Comparison of ENCODE assay signal across 13 cellular contexts in genomic region chr17:266701-267656, GRCh38.
A peak's percentile ranks its signal among the peaks of the same experiment; 100 is the strongest.
DNase-seq lines count a peak whose midpoint lies in the region; ATAC-seq, FAIRE-seq and TF ChIP-seq lines count a peak whose summit lies in the region.
"Had no signal": no experiment of that assay in that cellular context is flagged by ENCODE, and none has a peak within 500 bp of the region (broad histone marks: within the 10 kb centered on the region; RNA-seq: fewer than 3 reads in every experiment).

No MANE protein-coding gene starts in this region.

- H3K27me3 Mint-ChIP-seq in astrocyte (ENCODE audit: low read depth, unreplicated experiment): peaks cover 17% of the 10 kb centered on the region
- H3K27me3 Mint-ChIP-seq: activated naive CD4-positive, alpha-beta T cell treated with anti-CD3 and anti-CD28 coated beads, Interleukin-2, amount 50 U/mL, for 24 hours; B cell had no signal

- H3K27me3 ChIP-seq in astrocyte (ENCODE audit: insufficient read depth, low read length): peaks cover 22% of the 10 kb centered on the region
- H3K27me3 ChIP-seq in prostate gland (replicated peaks; ENCODE audit: insufficient read depth): no peaks in the 10 kb centered on the region

- DNase-seq in AG20443 (ENCODE audit: low spot score) (peak; percentile 40), astrocyte (ENCODE audit: low read depth) (peak; percentile 49), left cardiac atrium (peak; percentile 82), posterior cingulate gyrus (peak in 8 of 10 donors; percentile 4 to 84 (median 36)), prostate gland (ENCODE audit: low spot score) (no peak)
- DNase-seq: activated CD4-positive, alpha-beta T cell treated with anti-CD3 and anti-CD28 coated beads for 4 hours; mesendoderm; NCI-H187 treated with DMSO at 0.1 percent for 48 hours had no signal

- peaks cover 8% of the 10 kb centered on the region for H3K4me1 Mint-ChIP-seq in astrocyte (ENCODE audit: low read depth, unreplicated experiment)
- H3K4me1 Mint-ChIP-seq: activated naive CD4-positive, alpha-beta T cell treated with anti-CD3 and anti-CD28 coated beads, Interleukin-2, amount 50 U/mL, for 24 hours; B cell had no signal

- ATAC-seq in left cardiac atrium: peak; percentile 88 to 92
- no peak for ATAC-seq in GM19395 (IDR thresholded peaks at IDR 0.05; ENCODE audit: unreplicated experiment)
- ATAC-seq in GM21576 (IDR thresholded peaks at IDR 0.05; ENCODE audit: unreplicated experiment): no peak
- no peak for ATAC-seq in HG03439 (IDR thresholded peaks at IDR 0.05; ENCODE audit: unreplicated experiment)

- H3K4me1 ChIP-seq in astrocyte (ENCODE audit: insufficient read depth, low read length) (no peaks in the 10 kb centered on the region), prostate gland (replicated peaks) (no peaks in the 10 kb centered on the region)

- TF ChIP-seq CTCF in astrocyte (IDR thresholded peaks at IDR 0.05; ENCODE audit: insufficient read depth, low read depth, low read length) (no peak), prostate gland (IDR thresholded peaks at IDR 0.05) (no peak)

- no peak overlapping the region for H3K27ac ChIP-seq in astrocyte (ENCODE audit: low read depth, low read length)
- H3K27ac ChIP-seq in prostate gland: peak overlapping the region in 1 of 2 donors; percentile 8

- FAIRE-seq in astrocyte (lab: Jason Lieb, UNC): no peak

- no peaks in the 10 kb centered on the region for H4K20me1 ChIP-seq in astrocyte (ENCODE audit: insufficient read depth, low read length)

- no peak overlapping the region for H3K27ac Mint-ChIP-seq in astrocyte (ENCODE audit: unreplicated experiment)
- H3K27ac Mint-ChIP-seq: activated naive CD4-positive, alpha-beta T cell treated with anti-CD3 and anti-CD28 coated beads, Interleukin-2, amount 50 U/mL, for 24 hours; B cell had no signal

- H3K36me3 Mint-ChIP-seq in astrocyte (ENCODE audit: low read depth, unreplicated experiment): peaks cover 5% of the 10 kb centered on the region

- H3K36me3 ChIP-seq in astrocyte (ENCODE audit: insufficient read depth, low read length): no peaks in the 10 kb centered on the region
- no peaks in the 10 kb centered on the region for H3K36me3 ChIP-seq in prostate gland

- WGBS in prostate gland: 60% methylated on average over 28 of the region's 29 CpGs

- H3K79me2 ChIP-seq in astrocyte (ENCODE audit: insufficient read depth, low read length): no peaks in the 10 kb centered on the region

- H3K4me3 Mint-ChIP-seq in astrocyte (ENCODE audit: unreplicated experiment): no peak overlapping the region
- H3K4me3 Mint-ChIP-seq: activated naive CD4-positive, alpha-beta T cell treated with anti-CD3 and anti-CD28 coated beads, Interleukin-2, amount 50 U/mL, for 24 hours; B cell had no signal

- H2AFZ ChIP-seq in astrocyte (ENCODE audit: low read depth, low read length): peak overlapping the region; percentile 29

- no peak overlapping the region for H3K9ac ChIP-seq in astrocyte (ENCODE audit: low read length)

- H3K9me3 ChIP-seq in astrocyte (ENCODE audit: insufficient read depth, low read depth, low read length) (no peaks in the 10 kb centered on the region), prostate gland (no peaks in the 10 kb centered on the region)

- no peak for TF ChIP-seq POLR2A in prostate gland (IDR thresholded peaks at IDR 0.05)

- H3K4me3 ChIP-seq in astrocyte (ENCODE audit: insufficient read depth, low read depth, low read length) (no peak overlapping the region), prostate gland (no peak overlapping the region)

- H3K4me2 ChIP-seq in astrocyte (ENCODE audit: low read length): peak overlapping the region; percentile 68

- peaks cover 10% of the 10 kb centered on the region for H3K9me3 Mint-ChIP-seq in astrocyte (ENCODE audit: unreplicated experiment)
- H3K9me3 Mint-ChIP-seq: activated naive CD4-positive, alpha-beta T cell treated with anti-CD3 and anti-CD28 coated beads, Interleukin-2, amount 50 U/mL, for 24 hours had no signal

- intact Hi-C loops in left cardiac atrium (cut with DNase I) (loop anchor here in 1 of 2 donors (10.0 kb wide), 1 partner anchor 118 kb away; no protein-coding TSS in a partner anchor), posterior cingulate gyrus (cut with DNase I) (no loop called here), prostate gland (cut with DNase I) (no loop called here)

Comparison
In these comparisons a context has a peak if more than half of its experiments do, and no peak if none do; other contexts are left out.
1. ATAC-seq: peak in left cardiac atrium (2 of 2); none in GM19395 (single experiment), GM21576 (single experiment) and HG03439 (single experiment).